In genomic region chr17:39939588-39940419, GRCh38 we compare ENCODE assay signal across 8 cellular contexts. TPM values are rescaled to one million over a fixed set of nuclear protein-coding genes. Genes with fewer than 3 reads are reported as not detected.
DNase-seq lines count a peak whose midpoint lies in the region; ATAC-seq and TF ChIP-seq lines count a peak whose summit lies in the region.

No MANE protein-coding gene starts in this region.

- H3K36me3 ChIP-seq in osteoblast (ENCODE audit: insufficient read depth, low read length), result no peaks in the 10 kb centered on the region

- H4K20me1 ChIP-seq in osteoblast (ENCODE audit: insufficient read depth, low read length), result no peaks in the 10 kb centered on the region

- H3K4me3 ChIP-seq in dorsolateral prefrontal cortex (no peak overlapping the region), osteoblast (ENCODE audit: insufficient read depth, low read length) (peak overlapping the region; percentile 33)

- peak in 42 of 56 donors; percentile 7 to 56 (median 34) for TF ChIP-seq CTCF in dorsolateral prefrontal cortex (IDR thresholded peaks at IDR 0.05 in 54 of 56, conservative IDR thresholded peaks at IDR 0.05 in 2 of 56; ENCODE audit: low read depth in 1 of 56, partially characterized antibody in 56 of 56)
- TF ChIP-seq CTCF in osteoblast (IDR thresholded peaks at IDR 0.05; ENCODE audit: extremely low read depth, low read depth, low read length), result peak; percentile 67

- peak overlapping the region; percentile 74 for H3K4me2 ChIP-seq in osteoblast (ENCODE audit: insufficient read depth, low read length)

- H2AFZ ChIP-seq in osteoblast (ENCODE audit: low read length), result peak overlapping the region; percentile 71

- ATAC-seq in HG02798 (IDR thresholded peaks at IDR 0.05; ENCODE audit: poor library complexity, unreplicated experiment), result peak; percentile 74

- H3K27me3 ChIP-seq in dorsolateral prefrontal cortex, result no peaks in the 10 kb centered on the region
- no peaks in the 10 kb centered on the region for H3K27me3 ChIP-seq in osteoblast (ENCODE audit: insufficient read depth, low read length)

- peak overlapping the region in 1 of 59 donors; percentile 18 for H3K27ac ChIP-seq in dorsolateral prefrontal cortex
- H3K27ac ChIP-seq in osteoblast (ENCODE audit: low read depth, low read length), result peak overlapping the region; percentile 94

- H3K4me1 ChIP-seq in osteoblast (ENCODE audit: insufficient read depth, low read length), result peaks cover 17% of the 10 kb centered on the region

- no peaks in the 10 kb centered on the region for H3K79me2 ChIP-seq in osteoblast (ENCODE audit: insufficient read depth, low read length)

- in situ Hi-C loops in SK-MEL-5 (cut with HindIII; ENCODE audit: low pct_unique_long_range_greater_than_20kb, low sequenced_read_pairs), result no loop called here

- intact Hi-C loops in dorsolateral prefrontal cortex (cut with DNase I), result no loop called here

- peak; percentile 17 to 19 for DNase-seq in activated CD4-positive, alpha-beta T cell treated with anti-CD3 and anti-CD28 coated beads for 4 hours
- no peak for DNase-seq in activated CD4-positive, alpha-beta T cell treated with anti-CD3 and anti-CD28 coated beads for 1 hour
- DNase-seq in SK-MEL-5 (ENCODE audit: low read depth, low spot score) (peak; percentile 61), dorsolateral prefrontal cortex (no peak), osteoblast (ENCODE audit: insufficient read length, low spot score, missing footprints) (peak; percentile 98), NCI-H187 treated with DMSO at 0.1 percent for 48 hours (lab: John Stamatoyannopoulos, UW) (no peak)
- DNase-seq in activated CD8-positive, alpha-beta memory T cell treated with anti-CD3 and anti-CD28 coated beads, Interleukin-2, amount 50 U/mL, for 48 hours, result no peak

- no peaks in the 10 kb centered on the region for H3K9me3 ChIP-seq in osteoblast (ENCODE audit: low read depth, low read length)

RNA-seq across cellular contexts. Expression of gene LRRC3C, which starts 12.3 kb away (rescaled TPM):
- total RNA-seq in SK-MEL-5 (2014; rRNA removed; shearing (Covaris generic)), result not detected in 2 replicates
- polyA plus RNA-seq in SK-MEL-5 (2015; cell fraction: cytosol; rRNA removed), result not detected in 2 replicates
- polyA plus RNA-seq in SK-MEL-5 (2015; cell fraction: nucleus; rRNA removed), result not detected in 2 replicates
- total RNA-seq in dorsolateral prefrontal cortex, result under 1 TPM in 6 of 120 experiments, not detected in 114; 0.47 to 1.00 (median 0.60) TPM
- total RNA-seq in osteoblast, result not detected in 2 replicates

RNA-seq across cellular contexts. Expression of gene ORMDL3, which starts 12.4 kb away (rescaled TPM):
- 32.4 and 33.7 TPM in 2 replicates for total RNA-seq in SK-MEL-5 (2014; rRNA removed; shearing (Covaris generic))
- 41.4 and 46.5 TPM in 2 replicates for polyA plus RNA-seq in SK-MEL-5 (2015; cell fraction: cytosol; rRNA removed)
- 12.5 and 16.5 TPM in 2 replicates for polyA plus RNA-seq in SK-MEL-5 (2015; cell fraction: nucleus; rRNA removed)
- total RNA-seq in dorsolateral prefrontal cortex (10 to 100 TPM; 42.7 to 90.1 (median 58.8) TPM), osteoblast (39.8 and 46.6 TPM in 2 replicates)

RNA-seq across cellular contexts. Expression of gene GSDMB, which starts 21.4 kb away (rescaled TPM):
- 0.27 and 0.40 TPM in 2 replicates for total RNA-seq in SK-MEL-5 (2014; rRNA removed; shearing (Covaris generic))
- polyA plus RNA-seq in SK-MEL-5 (2015; cell fraction: cytosol; rRNA removed), result 0.06 and 0.79 TPM in 2 replicates
- polyA plus RNA-seq in SK-MEL-5 (2015; cell fraction: nucleus; rRNA removed), result 8.9 and 16.8 TPM in 2 replicates
- total RNA-seq in dorsolateral prefrontal cortex, result 10 to 100 TPM in 118 of 120 experiments, 1 to 10 TPM in 2; 8.8 to 58.3 (median 24.9) TPM
- 5.3 and 5.8 TPM in 2 replicates for total RNA-seq in osteoblast

RNA-seq across cellular contexts. Expression of gene GSDMA, which starts 23.0 kb away (rescaled TPM):
- total RNA-seq in SK-MEL-5 (2014; rRNA removed; shearing (Covaris generic)), result not detected in 2 replicates
- not detected in 2 replicates for polyA plus RNA-seq in SK-MEL-5 (2015; cell fraction: cytosol; rRNA removed)
- not detected in 2 replicates for polyA plus RNA-seq in SK-MEL-5 (2015; cell fraction: nucleus; rRNA removed)
- total RNA-seq in dorsolateral prefrontal cortex, result 1 to 10 TPM in 1 of 120 experiments, under 1 TPM in 5, not detected in 114; 0.22 to 1.3 (median 0.35) TPM
- total RNA-seq in osteoblast, result under 0.01 TPM in 1 of 2 replicates, not detected in the other

RNA-seq across cellular contexts. Expression of gene PSMD3, which starts 40.8 kb away (rescaled TPM):
- total RNA-seq in SK-MEL-5 (2014; rRNA removed; shearing (Covaris generic)), result 125 and 129 TPM in 2 replicates
- 179 and 216 TPM in 2 replicates for polyA plus RNA-seq in SK-MEL-5 (2015; cell fraction: cytosol; rRNA removed)
- 115 and 138 TPM in 2 replicates for polyA plus RNA-seq in SK-MEL-5 (2015; cell fraction: nucleus; rRNA removed)
- 100 to 1,000 TPM in 50 of 120 experiments, 10 to 100 TPM in 70; 70.5 to 136 (median 98.5) TPM for total RNA-seq in dorsolateral prefrontal cortex
- total RNA-seq in osteoblast, result 94.8 and 99.3 TPM in 2 replicates

Comparison
In these comparisons a context has a peak if more than half of its experiments do, and no peak if none do; other contexts are left out.
1. DNase-seq: peak in activated CD4-positive, alpha-beta T cell treated with anti-CD3 and anti-CD28 coated beads for 4 hours (2 of 2), SK-MEL-5 (single experiment) and osteoblast (single experiment); none in activated CD4-positive, alpha-beta T cell treated with anti-CD3 and anti-CD28 coated beads for 1 hour (single experiment), dorsolateral prefrontal cortex (0 of 10), NCI-H187 treated with DMSO at 0.1 percent for 48 hours (single experiment) and activated CD8-positive, alpha-beta memory T cell treated with anti-CD3 and anti-CD28 coated beads, Interleukin-2, amount 50 U/mL, for 48 hours (single experiment).